In the genomic region with DNA sequence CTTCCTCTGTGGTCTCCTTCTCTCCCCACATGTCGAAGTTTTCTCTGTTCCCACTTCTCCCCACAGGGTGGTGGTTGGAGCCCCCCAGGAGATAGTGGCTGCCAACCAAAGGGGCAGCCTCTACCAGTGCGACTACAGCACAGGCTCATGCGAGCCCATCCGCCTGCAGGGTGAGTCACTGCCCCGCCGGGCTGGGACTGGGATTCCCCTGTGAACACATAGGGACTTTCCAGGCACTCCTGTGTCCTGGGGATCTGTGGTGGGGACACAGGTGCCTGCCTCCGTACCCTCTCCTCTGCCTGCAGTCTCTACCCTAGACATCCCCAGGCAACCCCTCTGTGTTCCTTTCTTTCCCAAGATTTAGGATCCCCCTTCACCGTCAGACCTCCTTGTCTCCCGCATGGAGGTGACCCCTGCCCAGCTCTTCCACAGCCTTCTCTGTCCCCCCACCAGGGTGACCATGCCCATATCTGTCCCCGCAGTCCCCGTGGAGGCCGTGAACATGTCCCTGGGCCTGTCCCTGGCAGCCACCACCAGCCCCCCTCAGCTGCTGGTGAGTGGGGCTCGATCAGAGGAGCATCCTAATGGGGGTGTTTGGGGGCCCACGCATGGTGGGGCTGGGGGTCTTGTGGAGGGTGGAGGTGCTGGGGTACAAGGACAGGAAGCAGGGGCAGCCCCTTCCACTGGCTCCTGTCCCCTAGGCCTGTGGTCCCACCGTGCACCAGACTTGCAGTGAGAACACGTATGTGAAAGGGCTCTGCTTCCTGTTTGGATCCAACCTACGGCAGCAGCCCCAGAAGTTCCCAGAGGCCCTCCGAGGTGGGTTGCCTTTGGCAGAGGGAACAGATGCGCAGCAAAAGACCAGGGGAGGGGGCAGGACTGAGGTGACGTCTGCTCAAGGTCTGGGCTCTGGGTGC, we compare ENCODE assay signal across 8 cellular contexts. TPM values are rescaled to one million over a fixed set of nuclear protein-coding genes. Genes with fewer than 3 reads are reported as not detected.
A peak's percentile ranks its signal among the peaks of the same experiment; 100 is the strongest.
DNase-seq lines count a peak whose midpoint lies in the region; ATAC-seq and TF ChIP-seq lines count a peak whose summit lies in the region.

No MANE protein-coding gene starts in this region.

- H3K27me3 ChIP-seq in H7 (ENCODE audit: control insufficient read depth, insufficient read depth, low read length) (peaks cover 1% of the 10 kb centered on the region; the same call in 1 of the 2 replicates), lung (ENCODE audit: control insufficient read depth, insufficient read depth) (no peaks in the 10 kb centered on the region), thymus (ENCODE audit: control insufficient read depth, insufficient read depth) (no peaks in the 10 kb centered on the region), testis (no peaks in the 10 kb centered on the region)

- TF ChIP-seq CTCF in GM12865 (IDR thresholded peaks at IDR 0.05; ENCODE audit: insufficient read depth, low read depth, low read length, missing control alignments) (no peak), lung (IDR thresholded peaks at IDR 0.05; ENCODE audit: control extremely low read depth, extremely low read depth) (no peak), testis (IDR thresholded peaks at IDR 0.05) (no peak)

- peak; percentile 92 for DNase-seq in GM12865 (ENCODE audit: low read depth)
- DNase-seq in H7: peak; percentile 81
- DNase-seq in NAMALWA (ENCODE audit: low spot score): peak; percentile 13
- no peak for DNase-seq in lung (ENCODE audit: low spot score)
- no peak for DNase-seq in NCI-H2107 treated with DMSO at 0.1 percent for 48 hours (lab: John Stamatoyannopoulos, UW; ENCODE audit: unreplicated experiment)
- DNase-seq in testis: no peak

- no peaks in the 10 kb centered on the region for H3K9me3 Mint-ChIP-seq in activated T-helper 17 cell treated with anti-CD3 and anti-CD28 coated beads, Interleukin-2, amount 50 U/mL, for 72 hours

- WGBS in lung, 2 donors: 50 to 51% methylated on average over 20 of the region's 20 CpGs
- WGBS in thymus: 53% methylated on average over 20 of the region's 20 CpGs
- WGBS in testis, 2 donors: 68 to 76% methylated on average over 17 to 20 of the region's 20 CpGs

- peak overlapping the region; percentile 17 for H3K4me3 ChIP-seq in GM12865 (ENCODE audit: low read depth, low read length)
- no peak overlapping the region for H3K4me3 ChIP-seq in H7 (ENCODE audit: insufficient read depth, low read depth, low read length)
- H3K4me3 ChIP-seq in lung: no peak overlapping the region
- H3K4me3 ChIP-seq in thymus (ENCODE audit: low read length): no peak overlapping the region
- no peak overlapping the region for H3K4me3 ChIP-seq in testis

- TF ChIP-seq POLR2A in testis (IDR thresholded peaks at IDR 0.05): no peak

- peak; percentile 96 for ATAC-seq in activated T-helper 17 cell treated with anti-CD3 and anti-CD28 coated beads, Interleukin-2, amount 50 U/mL, for 72 hours (replicated peaks)
- ATAC-seq in lung (ENCODE audit: insufficient read depth, low FRiP score): peak; percentile 34

- intact Hi-C loops in testis (cut with DNase I; ENCODE audit: low total_unique reads): no loop called here

- peaks cover 4% of the 10 kb centered on the region for H3K27me3 Mint-ChIP-seq in activated T-helper 17 cell treated with anti-CD3 and anti-CD28 coated beads, Interleukin-2, amount 50 U/mL, for 72 hours

- no peak overlapping the region for H3K27ac ChIP-seq in lung (ENCODE audit: low read depth in 1 of 2, low read length in 1 of 2)
- H3K27ac ChIP-seq in thymus (ENCODE audit: low read depth): peak overlapping the region; percentile 19
- no peak overlapping the region for H3K27ac ChIP-seq in testis

- H3K36me3 Mint-ChIP-seq in activated T-helper 17 cell treated with anti-CD3 and anti-CD28 coated beads, Interleukin-2, amount 50 U/mL, for 72 hours (ENCODE audit: low read depth): peaks cover 10% of the 10 kb centered on the region

- peak overlapping the region; percentile 97 for H3K27ac Mint-ChIP-seq in activated T-helper 17 cell treated with anti-CD3 and anti-CD28 coated beads, Interleukin-2, amount 50 U/mL, for 72 hours

- peak overlapping the region; percentile 84 for H3K4me3 Mint-ChIP-seq in activated T-helper 17 cell treated with anti-CD3 and anti-CD28 coated beads, Interleukin-2, amount 50 U/mL, for 72 hours

- H3K4me1 Mint-ChIP-seq in activated T-helper 17 cell treated with anti-CD3 and anti-CD28 coated beads, Interleukin-2, amount 50 U/mL, for 72 hours: peaks cover 22% of the 10 kb centered on the region

- H3K9me3 ChIP-seq in lung (ENCODE audit: control insufficient read depth in 2 of 2, insufficient read depth in 1 of 2, low read length in 1 of 2) (no peaks in the 10 kb centered on the region), thymus (ENCODE audit: control insufficient read depth) (no peaks in the 10 kb centered on the region), testis (no peaks in the 10 kb centered on the region)

- H3K4me1 ChIP-seq in lung (ENCODE audit: control insufficient read depth in 2 of 2, insufficient read depth in 2 of 2, low read length in 2 of 2): peaks cover 0 to 2% of the 10 kb centered on the region in 2 donors
- H3K4me1 ChIP-seq in thymus (ENCODE audit: control insufficient read depth, insufficient read depth, low read length): no peaks in the 10 kb centered on the region
- no peaks in the 10 kb centered on the region for H3K4me1 ChIP-seq in testis

- H3K36me3 ChIP-seq in H7 (replicated peaks; ENCODE audit: control insufficient read depth, insufficient read depth, low read length): no peaks in the 10 kb centered on the region
- no peaks in the 10 kb centered on the region for H3K36me3 ChIP-seq in lung (ENCODE audit: control insufficient read depth in 2 of 2, insufficient read depth in 2 of 2, low read length in 2 of 2)
- no peaks in the 10 kb centered on the region for H3K36me3 ChIP-seq in thymus (ENCODE audit: control insufficient read depth, insufficient read depth)
- H3K36me3 ChIP-seq in testis (ENCODE audit: low read depth, missing control alignments): no peaks in the 10 kb centered on the region

RNA-seq across cellular contexts. Expression of a gene that starts 5.8 kb away (rescaled TPM):
- total RNA-seq in H7 (2014; rRNA removed; shearing (Covaris generic)): 0.04 TPM in 1 of 2 replicates, not detected in the other
- total RNA-seq in activated T-helper 17 cell treated with anti-CD3 and anti-CD28 coated beads, Interleukin-2, amount 50 U/mL, for 72 hours: 1 to 10 TPM; 4.9 to 6.4 TPM
- total RNA-seq in lung (10 to 100 TPM; 11.0 to 56.2 TPM), testis (1 to 10 TPM; 4.4 to 7.7 TPM)
- polyA plus RNA-seq in lung (10 to 100 TPM in 1 of 2 donors, 1 to 10 TPM in 1; 9.2 to 84.0 TPM), thymus (7.0 TPM), testis (ENCODE audit: insufficient read depth, low read depth, low replicate concordance) (7.1 TPM)

RNA-seq across cellular contexts. Expression of a gene that starts 48.7 kb away (rescaled TPM):
- total RNA-seq in H7 (2014; rRNA removed; shearing (Covaris generic)): not detected in 2 replicates
- total RNA-seq in activated T-helper 17 cell treated with anti-CD3 and anti-CD28 coated beads, Interleukin-2, amount 50 U/mL, for 72 hours: under 1 TPM in 1 of 2 donors, not detected in 1; 0.61 TPM
- total RNA-seq in lung (not detected), testis (not detected)
- polyA plus RNA-seq in lung (not detected), thymus (10.1 TPM), testis (ENCODE audit: insufficient read depth, low read depth, low replicate concordance) (not detected)

RNA-seq across cellular contexts. Expression of a gene that starts 51.7 kb away (rescaled TPM):
- total RNA-seq in H7 (2014; rRNA removed; shearing (Covaris generic)): 0.03 and 0.44 TPM in 2 replicates
- total RNA-seq in activated T-helper 17 cell treated with anti-CD3 and anti-CD28 coated beads, Interleukin-2, amount 50 U/mL, for 72 hours: under 1 TPM in 1 of 2 donors, not detected in 1; 0.08 TPM
- under 1 TPM in 1 of 2 donors, not detected in 1; 0.09 TPM for total RNA-seq in lung
- polyA plus RNA-seq in lung: under 1 TPM; 0.02 to 0.03 TPM
- polyA plus RNA-seq in thymus: 0.50 TPM
- total RNA-seq in testis: under 1 TPM; 0.50 to 0.55 TPM
- 0.58 TPM for polyA plus RNA-seq in testis (ENCODE audit: insufficient read depth, low read depth, low replicate concordance)

Comparison
In these comparisons a context has a peak if more than half of its experiments do, and no peak if none do; other contexts are left out.
1. DNase-seq: peak in GM12865 (single experiment), H7 (single experiment) and NAMALWA (single experiment); none in lung (single experiment), NCI-H2107 treated with DMSO at 0.1 percent for 48 hours (single experiment) and testis (single experiment).